1 cellular context compared by ENCODE assay signal in the genomic region with DNA sequence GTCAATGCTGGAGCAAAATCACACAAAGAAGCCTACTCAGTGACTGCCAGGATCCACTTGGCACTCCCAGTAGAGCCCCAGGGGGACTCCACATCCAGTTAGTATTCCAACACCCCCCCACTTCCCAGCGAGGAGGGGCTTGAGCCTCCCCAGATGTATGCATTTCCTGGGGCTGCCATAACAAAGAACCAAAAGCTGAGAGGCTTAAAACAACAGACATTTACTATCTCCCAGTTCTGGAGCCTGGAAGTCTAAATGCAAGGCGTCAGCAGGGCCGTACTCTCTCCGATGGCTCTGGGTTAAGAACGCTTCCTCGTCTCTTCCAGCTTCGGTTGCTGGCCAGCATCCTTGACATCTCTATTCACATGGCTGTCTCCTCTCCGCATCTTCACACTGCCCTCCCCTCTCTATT.
TF ChIP-seq lines count a peak whose summit lies in the region.

No MANE protein-coding gene starts in this region.

TF ChIP-seq in SK-N-SH, 30 proteins besides CTCF, POLR2A, EP300 and RAD21 (continued from another document):
- TF ChIP-seq, protein P1, sequence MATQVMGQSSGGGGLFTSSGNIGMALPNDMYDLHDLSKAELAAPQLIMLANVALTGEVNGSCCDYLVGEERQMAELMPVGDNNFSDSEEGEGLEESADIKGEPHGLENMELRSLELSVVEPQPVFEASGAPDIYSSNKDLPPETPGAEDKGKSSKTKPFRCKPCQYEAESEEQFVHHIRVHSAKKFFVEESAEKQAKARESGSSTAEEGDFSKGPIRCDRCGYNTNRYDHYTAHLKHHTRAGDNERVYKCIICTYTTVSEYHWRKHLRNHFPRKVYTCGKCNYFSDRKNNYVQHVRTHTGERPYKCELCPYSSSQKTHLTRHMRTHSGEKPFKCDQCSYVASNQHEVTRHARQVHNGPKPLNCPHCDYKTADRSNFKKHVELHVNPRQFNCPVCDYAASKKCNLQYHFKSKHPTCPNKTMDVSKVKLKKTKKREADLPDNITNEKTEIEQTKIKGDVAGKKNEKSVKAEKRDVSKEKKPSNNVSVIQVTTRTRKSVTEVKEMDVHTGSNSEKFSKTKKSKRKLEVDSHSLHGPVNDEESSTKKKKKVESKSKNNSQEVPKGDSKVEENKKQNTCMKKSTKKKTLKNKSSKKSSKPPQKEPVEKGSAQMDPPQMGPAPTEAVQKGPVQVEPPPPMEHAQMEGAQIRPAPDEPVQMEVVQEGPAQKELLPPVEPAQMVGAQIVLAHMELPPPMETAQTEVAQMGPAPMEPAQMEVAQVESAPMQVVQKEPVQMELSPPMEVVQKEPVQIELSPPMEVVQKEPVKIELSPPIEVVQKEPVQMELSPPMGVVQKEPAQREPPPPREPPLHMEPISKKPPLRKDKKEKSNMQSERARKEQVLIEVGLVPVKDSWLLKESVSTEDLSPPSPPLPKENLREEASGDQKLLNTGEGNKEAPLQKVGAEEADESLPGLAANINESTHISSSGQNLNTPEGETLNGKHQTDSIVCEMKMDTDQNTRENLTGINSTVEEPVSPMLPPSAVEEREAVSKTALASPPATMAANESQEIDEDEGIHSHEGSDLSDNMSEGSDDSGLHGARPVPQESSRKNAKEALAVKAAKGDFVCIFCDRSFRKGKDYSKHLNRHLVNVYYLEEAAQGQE (IDR thresholded peaks at IDR 0.05; ENCODE audit: low read depth, low read length), result no peak
- TF ChIP-seq FOXJ3 (CRISPR knock-in tag; IDR thresholded peaks at IDR 0.05) (no peak), GABPA (IDR thresholded peaks at IDR 0.05; ENCODE audit: low read depth) (no peak), SMC3 (IDR thresholded peaks at IDR 0.05; ENCODE audit: low read depth, low read length) (no peak), GATA2 (CRISPR knock-in tag; IDR thresholded peaks at IDR 0.05) (no peak), FOXM1 (IDR thresholded peaks at IDR 0.05; ENCODE audit: low read depth) (no peak), MXI1 (IDR thresholded peaks at IDR 0.05; ENCODE audit: low read depth, low read length) (no peak), RFX5 (IDR thresholded peaks at IDR 0.05; ENCODE audit: low read length) (no peak)
- TF ChIP-seq, protein P2, sequence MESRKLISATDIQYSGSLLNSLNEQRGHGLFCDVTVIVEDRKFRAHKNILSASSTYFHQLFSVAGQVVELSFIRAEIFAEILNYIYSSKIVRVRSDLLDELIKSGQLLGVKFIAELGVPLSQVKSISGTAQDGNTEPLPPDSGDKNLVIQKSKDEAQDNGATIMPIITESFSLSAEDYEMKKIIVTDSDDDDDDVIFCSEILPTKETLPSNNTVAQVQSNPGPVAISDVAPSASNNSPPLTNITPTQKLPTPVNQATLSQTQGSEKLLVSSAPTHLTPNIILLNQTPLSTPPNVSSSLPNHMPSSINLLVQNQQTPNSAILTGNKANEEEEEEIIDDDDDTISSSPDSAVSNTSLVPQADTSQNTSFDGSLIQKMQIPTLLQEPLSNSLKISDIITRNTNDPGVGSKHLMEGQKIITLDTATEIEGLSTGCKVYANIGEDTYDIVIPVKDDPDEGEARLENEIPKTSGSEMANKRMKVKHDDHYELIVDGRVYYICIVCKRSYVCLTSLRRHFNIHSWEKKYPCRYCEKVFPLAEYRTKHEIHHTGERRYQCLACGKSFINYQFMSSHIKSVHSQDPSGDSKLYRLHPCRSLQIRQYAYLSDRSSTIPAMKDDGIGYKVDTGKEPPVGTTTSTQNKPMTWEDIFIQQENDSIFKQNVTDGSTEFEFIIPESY (IDR thresholded peaks at IDR 0.05; ENCODE audit: borderline replicate concordance, low read depth), result no peak
- TF ChIP-seq, protein P3, sequence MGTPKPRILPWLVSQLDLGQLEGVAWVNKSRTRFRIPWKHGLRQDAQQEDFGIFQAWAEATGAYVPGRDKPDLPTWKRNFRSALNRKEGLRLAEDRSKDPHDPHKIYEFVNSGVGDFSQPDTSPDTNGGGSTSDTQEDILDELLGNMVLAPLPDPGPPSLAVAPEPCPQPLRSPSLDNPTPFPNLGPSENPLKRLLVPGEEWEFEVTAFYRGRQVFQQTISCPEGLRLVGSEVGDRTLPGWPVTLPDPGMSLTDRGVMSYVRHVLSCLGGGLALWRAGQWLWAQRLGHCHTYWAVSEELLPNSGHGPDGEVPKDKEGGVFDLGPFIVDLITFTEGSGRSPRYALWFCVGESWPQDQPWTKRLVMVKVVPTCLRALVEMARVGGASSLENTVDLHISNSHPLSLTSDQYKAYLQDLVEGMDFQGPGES (IDR thresholded peaks at IDR 0.05; ENCODE audit: low read depth, low read length), result no peak
